In the genomic region with DNA sequence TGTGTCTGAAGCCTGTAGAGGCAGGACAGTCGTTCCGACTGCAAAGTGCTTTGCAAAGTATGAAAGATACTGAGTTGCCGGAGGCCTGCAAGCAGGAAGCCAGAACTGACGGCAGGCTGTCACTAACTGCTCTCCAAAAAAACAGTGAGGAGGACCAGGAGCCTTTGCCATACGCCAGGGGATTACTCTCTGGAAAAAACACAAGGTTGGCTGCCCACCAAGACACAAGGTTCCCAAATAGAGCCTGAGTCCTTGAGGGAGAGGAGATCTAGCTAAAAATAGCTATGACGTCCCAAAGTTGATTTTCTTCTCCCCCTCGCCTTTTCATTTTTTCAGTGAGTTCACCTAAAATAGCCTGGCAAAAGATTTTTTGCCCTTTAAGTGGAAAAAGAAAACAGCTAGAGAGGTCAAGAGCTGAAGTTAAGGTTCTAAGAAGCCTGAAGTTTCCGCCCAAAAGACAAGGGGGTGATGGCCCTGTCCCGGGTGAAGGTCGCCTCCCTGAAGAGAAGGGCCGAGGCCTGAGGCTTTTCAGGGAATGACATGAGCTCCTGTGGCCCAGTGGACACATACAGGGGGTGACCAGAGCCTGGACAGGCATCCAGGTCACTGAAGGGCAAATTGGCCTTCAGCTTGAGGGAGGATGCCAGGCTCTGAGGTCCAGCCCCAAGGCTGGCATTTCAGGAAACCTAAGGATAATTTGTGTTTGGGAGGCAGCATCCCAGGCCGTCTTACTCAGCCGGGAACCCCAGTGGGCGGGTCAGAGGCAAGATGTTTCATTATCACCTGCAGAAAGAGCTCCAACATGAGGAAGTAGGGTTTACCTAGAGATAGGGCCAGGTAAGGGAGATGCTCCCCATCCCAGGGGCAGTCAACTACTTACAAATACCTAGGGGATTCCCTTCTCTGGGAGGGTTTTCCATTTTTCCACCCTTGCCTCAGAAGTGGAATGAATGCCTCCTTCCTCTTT, we compare ENCODE assay signal across 18 cellular contexts. TPM values are rescaled to one million over a fixed set of nuclear protein-coding genes. Genes with fewer than 3 reads are reported as not detected.
DNase-seq lines count a peak whose midpoint lies in the region; ATAC-seq and TF ChIP-seq lines count a peak whose summit lies in the region.
"Had no signal": no experiment of that assay in that cellular context is flagged by ENCODE, and none has a peak within 500 bp of the region (broad histone marks: within the 10 kb centered on the region; RNA-seq: fewer than 3 reads in every experiment).

No MANE protein-coding gene starts in this region.

- H3K4me1 Mint-ChIP-seq in glutamatergic neuron (ENCODE audit: low read depth, unreplicated experiment), result no peaks in the 10 kb centered on the region
- H3K4me1 Mint-ChIP-seq: naive thymus-derived CD4-positive, alpha-beta T cell had no signal

- H3K4me3 ChIP-seq in body of pancreas (no peak overlapping the region), stomach smooth muscle (ENCODE audit: low read length in 2 of 2) (peak overlapping the region in 1 of 2 donors; percentile 29), SJCRH30 (no peak overlapping the region)

- H3K4me1 ChIP-seq in body of pancreas (peaks cover 16% of the 10 kb centered on the region), stomach smooth muscle (ENCODE audit: control insufficient read depth, insufficient read depth, low read length) (peaks cover 28% of the 10 kb centered on the region), SJCRH30 (no peaks in the 10 kb centered on the region)

- no peak overlapping the region for H3K27ac Mint-ChIP-seq in glutamatergic neuron (ENCODE audit: unreplicated experiment)
- H3K27ac Mint-ChIP-seq: activated CD8-positive, alpha-beta T cell treated with anti-CD3 and anti-CD28 coated beads, Interleukin-2, amount 10 ng/mL, durations not matched to agents 7 days and 5 days; activated naive CD8-positive, alpha-beta T cell treated with anti-CD3 and anti-CD28 coated beads for 36 hours; activated T-cell treated with anti-CD3 and anti-CD28 coated beads, Interleukin-2, amount 50 U/mL, for 72 hours; endodermal cell; naive thymus-derived CD4-positive, alpha-beta T cell; progenitor cell of endocrine pancreas; stimulated activated naive CD8-positive, alpha-beta T cell treated with anti-CD3 and anti-CD28 coated beads, Interleukin-15, Interleukin-2, amounts not matched to agents 100 ng/mL and 50 ng/mL, for 24 hours had no signal

- peak overlapping the region in 1 of 2 donors; percentile 55 for H3K9ac ChIP-seq in stomach smooth muscle (ENCODE audit: low read length in 2 of 2)

- TF ChIP-seq CTCF in body of pancreas (IDR thresholded peaks at IDR 0.05) (no peak), glutamatergic neuron (IDR thresholded peaks at IDR 0.05; ENCODE audit: partially characterized antibody, unreplicated experiment) (no peak)

- H3K36me3 ChIP-seq in body of pancreas (replicated peaks in 1 of 2; ENCODE audit: insufficient read depth in 1 of 2, low read depth in 2 of 2) (no peaks in the 10 kb centered on the region), stomach smooth muscle (ENCODE audit: control insufficient read depth in 2 of 2, insufficient read depth in 2 of 2, low read length in 2 of 2) (no peaks in the 10 kb centered on the region), SJCRH30 (no peaks in the 10 kb centered on the region)

- peak; percentile 77 for ATAC-seq in body of pancreas
- peak; percentile 97 for ATAC-seq in Right ventricle myocardium superior (ENCODE audit: poor library complexity)
- ATAC-seq in GM21367 (IDR thresholded peaks at IDR 0.05; ENCODE audit: unreplicated experiment), result no peak
- ATAC-seq: activated CD8-positive, alpha-beta T cell treated with anti-CD3 and anti-CD28 coated beads, Interleukin-2, amount 10 ng/mL, durations not matched to agents 7 days and 5 days; activated T-cell treated with anti-CD3 and anti-CD28 coated beads, Interleukin-2, amount 50 U/mL, for 72 hours; naive thymus-derived CD4-positive, alpha-beta T cell had no signal

- no peaks in the 10 kb centered on the region for H3K27me3 ChIP-seq in body of pancreas
- no peaks in the 10 kb centered on the region for H3K27me3 ChIP-seq in stomach smooth muscle (ENCODE audit: control insufficient read depth in 1 of 2, insufficient read depth in 2 of 2, low read length in 2 of 2)
- H3K27me3 ChIP-seq in SJCRH30, result no peaks in the 10 kb centered on the region

- H3K27ac ChIP-seq in body of pancreas, result peak overlapping the region in 3 of 4 donors; percentile 10 to 42 (median 27)
- H3K27ac ChIP-seq in stomach smooth muscle (ENCODE audit: low read length), result peak overlapping the region; percentile 88
- no peak overlapping the region for H3K27ac ChIP-seq in SJCRH30

- intact Hi-C loops in body of pancreas (cut with DNase I), result no loop called here
- intact Hi-C loops in Right ventricle myocardium superior (cut with DNase I), result no loop called here

- no peaks in the 10 kb centered on the region for H3K9me3 ChIP-seq in body of pancreas
- no peaks in the 10 kb centered on the region for H3K9me3 ChIP-seq in stomach smooth muscle (ENCODE audit: control insufficient read depth in 2 of 2, low read length in 2 of 2)
- H3K9me3 ChIP-seq in SJCRH30 (replicated peaks), result no peaks in the 10 kb centered on the region

- DNase-seq in body of pancreas (peak; percentile 43 to 70 (median 54)), Right ventricle myocardium superior (peak; percentile 73), myocyte (ENCODE audit: low read depth) (peak; percentile 9), glutamatergic neuron (no peak), SJCRH30 (no peak)
- DNase-seq in stimulated activated naive CD4-positive, alpha-beta T cell (lab: John Stamatoyannopoulos, UW), result no peak
- DNase-seq: activated CD8-positive, alpha-beta T cell treated with anti-CD3 and anti-CD28 coated beads, Interleukin-2, amount 10 ng/mL, durations not matched to agents 7 days and 5 days; activated naive CD8-positive, alpha-beta T cell treated with anti-CD3 and anti-CD28 coated beads for 36 hours; activated T-cell treated with anti-CD3 and anti-CD28 coated beads, Interleukin-2, amount 50 U/mL, for 72 hours; endodermal cell; naive thymus-derived CD4-positive, alpha-beta T cell; SHP77; T-helper 2 cell had no signal

- no peaks in the 10 kb centered on the region for H3K27me3 Mint-ChIP-seq in glutamatergic neuron (ENCODE audit: unreplicated experiment)
- H3K27me3 Mint-ChIP-seq: activated naive CD8-positive, alpha-beta T cell treated with anti-CD3 and anti-CD28 coated beads for 36 hours had no signal

- no peaks in the 10 kb centered on the region for H3K36me3 Mint-ChIP-seq in glutamatergic neuron (ENCODE audit: unreplicated experiment)
- H3K36me3 Mint-ChIP-seq: activated naive CD8-positive, alpha-beta T cell treated with anti-CD3 and anti-CD28 coated beads for 36 hours; naive thymus-derived CD4-positive, alpha-beta T cell had no signal

- H3K9me3 Mint-ChIP-seq in glutamatergic neuron (ENCODE audit: unreplicated experiment), result peaks cover 3% of the 10 kb centered on the region
- H3K9me3 Mint-ChIP-seq: activated naive CD8-positive, alpha-beta T cell treated with anti-CD3 and anti-CD28 coated beads for 36 hours; activated T-cell treated with anti-CD3 and anti-CD28 coated beads, Interleukin-2, amount 50 U/mL, for 72 hours; endodermal cell; stimulated activated naive CD8-positive, alpha-beta T cell treated with anti-CD3 and anti-CD28 coated beads, Interleukin-15, Interleukin-2, amounts not matched to agents 100 ng/mL and 50 ng/mL, for 24 hours had no signal

- no peak overlapping the region for H3K4me3 Mint-ChIP-seq in glutamatergic neuron (ENCODE audit: unreplicated experiment)
- H3K4me3 Mint-ChIP-seq: activated CD8-positive, alpha-beta T cell treated with anti-CD3 and anti-CD28 coated beads, Interleukin-2, amount 10 ng/mL, durations not matched to agents 7 days and 5 days; activated naive CD8-positive, alpha-beta T cell treated with anti-CD3 and anti-CD28 coated beads for 36 hours; activated T-cell treated with anti-CD3 and anti-CD28 coated beads, Interleukin-2, amount 50 U/mL, for 72 hours; endodermal cell; naive thymus-derived CD4-positive, alpha-beta T cell; stimulated activated naive CD8-positive, alpha-beta T cell treated with anti-CD3 and anti-CD28 coated beads, Interleukin-15, Interleukin-2, amounts not matched to agents 100 ng/mL and 50 ng/mL, for 24 hours had no signal

- no peak for TF ChIP-seq POLR2A in body of pancreas (IDR thresholded peaks at IDR 0.05)

- WGBS in body of pancreas, 2 donors, result 47 to 51% methylated on average over 14 of the region's 14 CpGs

RNA-seq across cellular contexts. Expression of gene DGKG, which starts 44.9 kb away (rescaled TPM):
- 10 to 100 TPM in 1 of 2 donors, under 1 TPM in 1; 0.78 to 16.2 TPM for total RNA-seq in body of pancreas
- total RNA-seq in Right ventricle myocardium superior, result 30.8 TPM
- total RNA-seq in myocyte, result 4.3 and 6.3 TPM in 2 replicates
- 2.0 TPM for polyA plus RNA-seq in myocyte (2012)
- 24.1 TPM for total RNA-seq in glutamatergic neuron (ENCODE audit: unreplicated experiment)
- 0.08 and 0.10 TPM in 2 replicates for total RNA-seq in SJCRH30 (2014; rRNA removed; shearing (Covaris generic))
- total RNA-seq: bronchial epithelial cell had no signal
- polyA plus RNA-seq: naive thymus-derived CD4-positive, alpha-beta T cell had no signal

Comparison
In these comparisons a context has a peak if more than half of its experiments do, and no peak if none do; other contexts are left out.
1. DNase-seq: peak in body of pancreas (4 of 4), Right ventricle myocardium superior (single experiment) and myocyte (single experiment); none in stimulated activated naive CD4-positive, alpha-beta T cell (0 of 6), glutamatergic neuron (single experiment) and SJCRH30 (0 of 2).